In the genomic region with DNA sequence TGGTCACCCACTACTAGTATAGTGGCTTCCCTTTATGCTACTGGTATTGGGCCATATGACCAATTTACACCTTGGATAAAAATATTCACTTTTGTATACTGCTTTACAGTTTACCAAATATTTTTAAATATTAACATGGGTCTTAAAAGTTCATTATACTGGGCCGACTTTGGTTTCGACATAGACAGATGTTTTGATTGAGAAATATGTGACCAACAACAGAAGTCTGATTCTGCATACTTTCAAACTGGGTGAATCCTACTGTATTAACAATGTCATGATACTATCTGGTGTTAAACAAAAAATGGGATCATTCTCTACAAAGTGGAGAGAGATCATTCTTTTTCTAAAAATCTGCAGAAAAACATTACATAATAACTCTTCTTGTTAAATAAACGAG, we compare ENCODE assay signal across 25 cellular contexts.
DNase-seq lines count a peak whose midpoint lies in the region; ATAC-seq and TF ChIP-seq lines count a peak whose summit lies in the region.
"Had no signal": no experiment of that assay in that cellular context is flagged by ENCODE, and none has a peak within 500 bp of the region (broad histone marks: within the 10 kb centered on the region; RNA-seq: fewer than 3 reads in every experiment).

No MANE protein-coding gene starts in this region.

- 28 to 36% methylated on average over 3 of the region's 3 CpGs for WGBS in GM23248 (ENCODE audit: low coverage in 1 of 2, low lambda C conversion rate in 2 of 2, missing lambda C conversion rate in 2 of 2), 2 experiments
- WGBS in mesenchymal stem cell = no CpG with 5 or more reads among the region's 3 CpGs

- H3K36me3 ChIP-seq in GM23248 (ENCODE audit: low read depth) (no peaks in the 10 kb centered on the region), mesenchymal stem cell (ENCODE audit: control insufficient read depth in 1 of 2, insufficient read depth in 2 of 2, low read depth in 1 of 2, low read length in 2 of 2) (no peaks in the 10 kb centered on the region)
- H3K36me3 ChIP-seq: BE2C, esophagus muscularis mucosa, left ventricle myocardium inferior had no signal

- no peaks in the 10 kb centered on the region for H3K9me3 ChIP-seq in GM23248 (ENCODE audit: low read depth)
- H3K9me3 ChIP-seq in mesenchymal stem cell (ENCODE audit: control insufficient read depth, low read length) = no peaks in the 10 kb centered on the region
- H3K9me3 ChIP-seq: BE2C, esophagus muscularis mucosa, left ventricle myocardium inferior had no signal

- H2BK120ac ChIP-seq in mesenchymal stem cell (ENCODE audit: low read depth, low read length) = no peak overlapping the region

- H3K9me3 Mint-ChIP-seq in brain = peaks cover 0 to 4% (median 3%) of the 10 kb centered on the region in 5 experiments
- H3K9me3 Mint-ChIP-seq: activated naive CD8-positive, alpha-beta T cell treated with anti-CD3 and anti-CD28 coated beads, Interleukin-2, amount 50 U/mL, for 24 hours; effector memory CD8-positive, alpha-beta T cell; GM23338; IgD-negative memory B cell; nephron progenitor cell had no signal

- no peak overlapping the region for H2AK5ac ChIP-seq in mesenchymal stem cell (ENCODE audit: low read length, severe bottlenecking)

- no peak overlapping the region for H2BK12ac ChIP-seq in mesenchymal stem cell (ENCODE audit: low read length in 2 of 2)

- no peak overlapping the region for H2AFZ ChIP-seq in GM23248
- no peak overlapping the region for H2AFZ ChIP-seq in mesenchymal stem cell (ENCODE audit: low read depth, low read length)
- H2AFZ ChIP-seq: GM23338 had no signal

- H3K9me2 ChIP-seq in GM23248 (ENCODE audit: insufficient read depth) = no peaks in the 10 kb centered on the region

- H3K9ac ChIP-seq in GM23248 (no peak overlapping the region), mesenchymal stem cell (ENCODE audit: low read length) (no peak overlapping the region)

- H3K27ac ChIP-seq in GM23248 (peak overlapping the region; percentile 27), mesenchymal stem cell (ENCODE audit: low read length, poor library complexity, severe bottlenecking) (no peak overlapping the region)
- H3K27ac ChIP-seq: esophagus muscularis mucosa, left ventricle myocardium inferior had no signal

- peaks cover 82% of the 10 kb centered on the region for H3K79me2 ChIP-seq in GM23248 (ENCODE audit: insufficient read depth)

- in situ Hi-C loops in GM23248 (cut with MboI) = no loop called here

- H4K8ac ChIP-seq in mesenchymal stem cell (ENCODE audit: low read length) = no peak overlapping the region

- no peak overlapping the region for H4K91ac ChIP-seq in mesenchymal stem cell (ENCODE audit: low read length)

- H3K4me2 ChIP-seq in GM23248 (ENCODE audit: unreplicated experiment) = peak overlapping the region; percentile 36
- H3K4me2 ChIP-seq in mesenchymal stem cell (ENCODE audit: low read length, poor library complexity, severe bottlenecking) = no peak overlapping the region
- H3K4me2 ChIP-seq: GM23338 had no signal

- H3K27me3 ChIP-seq in GM23248 (replicated peaks; ENCODE audit: insufficient read depth) (no peaks in the 10 kb centered on the region), mesenchymal stem cell (ENCODE audit: control insufficient read depth in 1 of 2, insufficient read depth in 1 of 2, low read length in 2 of 2) (no peaks in the 10 kb centered on the region)
- H3K27me3 ChIP-seq: BE2C, esophagus muscularis mucosa had no signal

- H4K20me1 ChIP-seq in GM23248 (ENCODE audit: insufficient read depth) = no peaks in the 10 kb centered on the region; the same call in 1 of the 2 replicates

- H2BK5ac ChIP-seq in mesenchymal stem cell (ENCODE audit: low read depth, low read length, poor library complexity, severe bottlenecking) = no peak overlapping the region

- H2BK15ac ChIP-seq in mesenchymal stem cell (ENCODE audit: low read depth, poor library complexity, severe bottlenecking) = no peak overlapping the region

- peaks cover 89% of the 10 kb centered on the region for H3K4me1 Mint-ChIP-seq in brain

- H3K14ac ChIP-seq in mesenchymal stem cell (ENCODE audit: low read length in 2 of 2) = no peak overlapping the region

- no peaks in the 10 kb centered on the region for H3K27me3 Mint-ChIP-seq in brain
- H3K27me3 Mint-ChIP-seq: activated CD4-positive, alpha-beta memory T cell treated with anti-CD3 and anti-CD28 coated beads, Interleukin-2, amount 10 ng/mL, durations not matched to agents 7 days and 5 days; activated naive CD8-positive, alpha-beta T cell treated with anti-CD3 and anti-CD28 coated beads, Interleukin-2, amount 50 U/mL, for 24 hours; effector memory CD8-positive, alpha-beta T cell; IgD-negative memory B cell had no signal

- H3K27ac Mint-ChIP-seq in brain = peak overlapping the region in 4 of 5 experiments; percentile 78 to 93 (median 88)
- H3K27ac Mint-ChIP-seq: activated CD4-positive, alpha-beta memory T cell treated with anti-CD3 and anti-CD28 coated beads, Interleukin-2, amount 10 ng/mL, durations not matched to agents 7 days and 5 days; activated naive CD8-positive, alpha-beta T cell treated with anti-CD3 and anti-CD28 coated beads, Interleukin-2, amount 50 U/mL, for 24 hours; effector memory CD8-positive, alpha-beta T cell; GM23338; IgD-negative memory B cell; nephron progenitor cell had no signal

- peaks cover 47% of the 10 kb centered on the region for H3F3A ChIP-seq in GM23248 (ENCODE audit: insufficient read depth)

- peaks cover 78% of the 10 kb centered on the region for H3K4me1 ChIP-seq in GM23248 (ENCODE audit: insufficient read depth)
- H3K4me1 ChIP-seq in mesenchymal stem cell (ENCODE audit: control insufficient read depth, insufficient read depth, low read depth, low read length) = peaks cover 4% of the 10 kb centered on the region

- peaks cover 11% of the 10 kb centered on the region for H3K79me1 ChIP-seq in mesenchymal stem cell (replicated peaks; ENCODE audit: low read length, poor library complexity, severe bottlenecking)

- peak overlapping the region in 4 of 5 experiments; percentile 8 to 56 (median 32) for H3K4me3 Mint-ChIP-seq in brain
- H3K4me3 Mint-ChIP-seq: activated CD4-positive, alpha-beta memory T cell treated with anti-CD3 and anti-CD28 coated beads, Interleukin-2, amount 10 ng/mL, durations not matched to agents 7 days and 5 days; activated naive CD8-positive, alpha-beta T cell treated with anti-CD3 and anti-CD28 coated beads, Interleukin-2, amount 50 U/mL, for 24 hours; effector memory CD8-positive, alpha-beta T cell; GM23338; IgD-negative memory B cell; nephron progenitor cell had no signal

- no peak for TF ChIP-seq CTCF in brain (conservative IDR thresholded peaks at IDR 0.05)

- H3K23ac ChIP-seq in mesenchymal stem cell (ENCODE audit: low read length in 2 of 2) = no peak overlapping the region

- DNase-seq in AG20443 (ENCODE audit: low spot score) (peak; percentile 22), GM23248 (peak; percentile 65), mesenchymal stem cell (peak; percentile 41), SKM-1 (lab: John Stamatoyannopoulos, UW; ENCODE audit: unreplicated experiment) (no peak), kidney glomerular epithelial cell (lab: John Stamatoyannopoulos, UW) (no peak)
- DNase-seq: activated CD4-positive, alpha-beta memory T cell treated with anti-CD3 and anti-CD28 coated beads, Interleukin-2, amount 10 ng/mL, durations not matched to agents 7 days and 5 days; activated gamma-delta T cell; activated naive CD8-positive, alpha-beta T cell treated with anti-CD3 and anti-CD28 coated beads, Interleukin-2, amount 50 U/mL, for 24 hours; activated T-cell treated with anti-CD3 and anti-CD28 coated beads for 4 hours; BE2C; COR-L47; effector memory CD8-positive, alpha-beta T cell; head of caudate nucleus; left ventricle myocardium inferior; NCI-H187; NCI-H526; nephron progenitor cell; posterior cingulate gyrus; substantia nigra; SW 1271 had no signal

- no peak overlapping the region for H3K18ac ChIP-seq in mesenchymal stem cell (ENCODE audit: low read depth in 1 of 2, low read length in 2 of 2)

- peaks cover 9% of the 10 kb centered on the region for H3K36me3 Mint-ChIP-seq in brain

- no peak overlapping the region for H3K4ac ChIP-seq in mesenchymal stem cell (ENCODE audit: low read depth in 1 of 2, low read length in 2 of 2)

- ATAC-seq in GM21619 (IDR thresholded peaks at IDR 0.05; ENCODE audit: unreplicated experiment) = no peak
- ATAC-seq: activated naive CD8-positive, alpha-beta T cell treated with anti-CD3 and anti-CD28 coated beads, Interleukin-2, amount 50 U/mL, for 24 hours; effector memory CD8-positive, alpha-beta T cell; GM23338 had no signal

- no peak overlapping the region for H3K4me3 ChIP-seq in GM23248
- no peak overlapping the region for H3K4me3 ChIP-seq in mesenchymal stem cell (ENCODE audit: insufficient read depth in 1 of 2, low read depth in 1 of 2, low read length in 2 of 2)
- H3K4me3 ChIP-seq: esophagus muscularis mucosa, GM23338, left ventricle myocardium inferior had no signal

Comparison
In these comparisons a context has a peak if more than half of its experiments do, and no peak if none do; other contexts are left out.
1. DNase-seq: peak in AG20443 (single experiment), GM23248 (single experiment) and mesenchymal stem cell (single experiment); none in SKM-1 (single experiment) and kidney glomerular epithelial cell (single experiment).